Comparison of ENCODE assay signal across 1 cellular context in the genomic region with DNA sequence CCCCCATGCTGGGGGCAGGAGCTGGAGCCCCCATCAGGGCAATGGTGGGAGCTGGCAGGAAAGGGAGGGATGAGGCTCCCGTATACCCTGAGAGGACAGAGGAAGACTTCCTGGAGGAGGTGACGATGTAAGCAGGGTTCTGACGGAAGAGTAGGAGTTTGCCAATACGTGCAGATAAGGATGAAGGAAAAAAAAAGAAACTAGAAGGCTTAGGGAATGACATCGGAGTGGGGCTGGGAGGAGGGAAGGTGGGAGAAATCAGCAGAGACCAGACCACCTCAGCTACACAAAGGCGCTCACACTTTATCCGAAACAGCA.
TF ChIP-seq lines count a peak whose summit lies in the region.

No MANE protein-coding gene starts in this region.

TF ChIP-seq in HEK293, 187 proteins besides CTCF, POLR2A, EP300 and RAD21 (continued from another document):
- TF ChIP-seq, protein P1, sequence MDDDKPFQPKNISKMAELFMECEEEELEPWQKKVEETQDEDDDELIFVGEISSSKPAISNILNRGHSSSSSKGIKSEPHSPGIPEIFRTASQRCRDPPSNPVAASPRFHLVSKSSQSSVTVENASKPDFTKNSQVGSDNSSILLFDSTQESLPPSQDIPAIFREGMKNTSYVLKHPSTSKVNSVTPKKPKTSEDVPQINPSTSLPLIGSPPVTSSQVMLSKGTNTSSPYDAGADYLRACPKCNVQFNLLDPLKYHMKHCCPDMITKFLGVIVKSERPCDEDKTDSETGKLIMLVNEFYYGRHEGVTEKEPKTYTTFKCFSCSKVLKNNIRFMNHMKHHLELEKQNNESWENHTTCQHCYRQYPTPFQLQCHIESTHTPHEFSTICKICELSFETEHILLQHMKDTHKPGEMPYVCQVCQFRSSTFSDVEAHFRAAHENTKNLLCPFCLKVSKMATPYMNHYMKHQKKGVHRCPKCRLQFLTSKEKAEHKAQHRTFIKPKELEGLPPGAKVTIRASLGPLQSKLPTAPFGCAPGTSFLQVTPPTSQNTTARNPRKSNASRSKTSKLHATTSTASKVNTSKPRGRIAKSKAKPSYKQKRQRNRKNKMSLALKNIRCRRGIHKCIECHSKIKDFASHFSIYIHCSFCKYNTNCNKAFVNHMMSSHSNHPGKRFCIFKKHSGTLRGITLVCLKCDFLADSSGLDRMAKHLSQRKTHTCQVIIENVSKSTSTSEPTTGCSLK (tag by site-specific recombination; IDR thresholded peaks at IDR 0.05), result no peak
- TF ChIP-seq GLIS2 (tag by site-specific recombination; IDR thresholded peaks at IDR 0.05), result no peak
